ENCODE assay signal across 8 cellular contexts in genomic region chr14:35807131-35807961, GRCh38. TPM values are rescaled to one million over a fixed set of nuclear protein-coding genes. Genes with fewer than 3 reads are reported as not detected.
DNase-seq lines count a peak whose midpoint lies in the region; ATAC-seq and TF ChIP-seq lines count a peak whose summit lies in the region.

No MANE protein-coding gene starts in this region.

- intact Hi-C loops in heart right ventricle (cut with DNase I), result no loop called here
- intact Hi-C loops in cardiac septum (cut with DNase I), result no loop called here
- intact Hi-C loops in lower lobe of right lung (cut with DNase I), result no loop called here

- H3K4me3 ChIP-seq in heart right ventricle (peak overlapping the region in 9 of 10 donors; percentile 60 to 92 (median 78)), lower lobe of right lung (peak overlapping the region; percentile 83), urinary bladder (ENCODE audit: low read depth, low read length) (peak overlapping the region; percentile 61)

- no peak for TF ChIP-seq CTCF in heart right ventricle (IDR thresholded peaks at IDR 0.05)
- TF ChIP-seq CTCF in lower lobe of right lung (IDR thresholded peaks at IDR 0.05), result no peak

- 71 to 73% methylated on average over 8 of the region's 8 CpGs for WGBS in heart right ventricle, 2 donors
- 42% methylated on average over 8 of the region's 8 CpGs for WGBS in urinary bladder

- DNase-seq in heart right ventricle (no peak), cardiac septum (ENCODE audit: low spot score) (no peak), amniotic epithelial cell (ENCODE audit: low read depth) (peak; percentile 10), lower lobe of right lung (no peak), epidermal melanocyte (ENCODE audit: insufficient read length, low spot score) (no peak), mesenteric fat pad (ENCODE audit: low spot score) (no peak), Kasumi-1 (lab: John Stamatoyannopoulos, UW) (no peak)

- no peaks in the 10 kb centered on the region for H3K27me3 ChIP-seq in heart right ventricle
- H3K27me3 ChIP-seq in lower lobe of right lung (ENCODE audit: low read depth), result no peaks in the 10 kb centered on the region

- peaks cover 0 to 4% (median 0%) of the 10 kb centered on the region in 9 donors for H3K36me3 ChIP-seq in heart right ventricle
- no peaks in the 10 kb centered on the region for H3K36me3 ChIP-seq in lower lobe of right lung
- no peaks in the 10 kb centered on the region for H3K36me3 ChIP-seq in urinary bladder (ENCODE audit: insufficient read depth)

- no peaks in the 10 kb centered on the region for H3K9me3 ChIP-seq in heart right ventricle
- no peaks in the 10 kb centered on the region for H3K9me3 ChIP-seq in lower lobe of right lung

- ATAC-seq in heart right ventricle, result no peak
- no peak for ATAC-seq in lower lobe of right lung

- H3K27ac ChIP-seq in heart right ventricle (no peak overlapping the region), lower lobe of right lung (no peak overlapping the region), urinary bladder (ENCODE audit: low read depth) (no peak overlapping the region)

- H3K4me1 ChIP-seq in heart right ventricle (peaks cover 0 to 38% (median 29%) of the 10 kb centered on the region in 9 donors), lower lobe of right lung (peaks cover 30% of the 10 kb centered on the region), urinary bladder (ENCODE audit: insufficient read depth) (no peaks in the 10 kb centered on the region)

RNA-seq across cellular contexts. Expression of gene RALGAPA1, which starts 1.7 kb away (rescaled TPM):
- total RNA-seq in heart right ventricle (10 to 100 TPM; 29.0 to 43.6 (median 36.6) TPM), cardiac septum (45.1 TPM), lower lobe of right lung (64.9 TPM), urinary bladder (209 TPM), mesenteric fat pad (50.7 TPM)
- polyA plus RNA-seq in heart right ventricle (10 to 100 TPM in 1 of 2 donors, 1 to 10 TPM in 1; 7.9 to 28.2 TPM), urinary bladder (17.4 TPM)

RNA-seq across cellular contexts. Expression of gene BRMS1L, which starts 18.8 kb away (rescaled TPM):
- 10 to 100 TPM; 10.9 to 14.0 (median 12.0) TPM for total RNA-seq in heart right ventricle
- polyA plus RNA-seq in heart right ventricle, result 1 to 10 TPM; 2.9 to 6.5 TPM
- 12.1 TPM for total RNA-seq in cardiac septum
- 5.5 TPM for total RNA-seq in lower lobe of right lung
- total RNA-seq in urinary bladder, result 19.1 TPM
- polyA plus RNA-seq in urinary bladder, result 12.1 TPM
- 6.9 TPM for total RNA-seq in mesenteric fat pad
